Comparison of ENCODE assay signal across 27 cellular contexts in the genomic region with DNA sequence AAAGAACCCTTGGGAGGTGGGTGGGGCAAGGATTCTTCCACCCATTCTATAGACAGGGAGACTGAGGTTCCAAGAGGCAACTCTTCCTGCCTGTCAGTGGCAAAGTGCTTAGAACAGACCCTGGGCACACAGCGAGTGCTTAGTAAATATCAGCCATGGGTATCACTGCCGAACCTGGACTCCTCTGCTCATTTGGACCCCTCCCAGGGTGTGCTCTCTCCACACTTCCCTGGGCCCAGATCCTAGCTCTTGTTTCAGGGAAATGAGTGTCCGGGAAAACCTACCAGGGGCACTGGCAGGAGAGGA.
"Had no signal": no experiment of that assay in that cellular context is flagged by ENCODE, and none has a peak within 500 bp of the region (broad histone marks: within the 10 kb centered on the region; RNA-seq: fewer than 3 reads in every experiment).

No MANE protein-coding gene starts in this region.

- H3K27me3 Mint-ChIP-seq: activated B cell treated with CpG ODN at 0.5 μM for 24 hours; activated naive CD4-positive, alpha-beta T cell treated with anti-CD3 and anti-CD28 coated beads, Interleukin-2, amount 10 ng/mL, durations not matched to agents 7 days and 5 days; activated naive CD8-positive, alpha-beta T cell treated with anti-CD3 and anti-CD28 coated beads, Interleukin-2, amount 10 ng/mL, durations not matched to agents 7 days and 5 days; activated T-cell treated with anti-CD3 and anti-CD28 coated beads, Interleukin-2, amount 50 U/mL, for 24 hours; dendritic cell treated with granulocyte-macrophage colony-stimulating factor and Interleukin-4, amounts not matched to agents 40 ng/mL and 50 ng/mL, for 4 days had no signal

- H3K27ac Mint-ChIP-seq: activated B cell treated with CpG ODN at 0.5 μM for 24 hours; activated naive CD4-positive, alpha-beta T cell treated with anti-CD3 and anti-CD28 coated beads, Interleukin-2, amount 10 ng/mL, durations not matched to agents 7 days and 5 days; activated naive CD8-positive, alpha-beta T cell treated with anti-CD3 and anti-CD28 coated beads, Interleukin-2, amount 10 ng/mL, durations not matched to agents 7 days and 5 days; activated T-cell treated with anti-CD3 and anti-CD28 coated beads, Interleukin-2, amount 50 U/mL, for 24 hours; dendritic cell treated with granulocyte-macrophage colony-stimulating factor and Interleukin-4, amounts not matched to agents 40 ng/mL and 50 ng/mL, for 4 days; naive thymus-derived CD8-positive, alpha-beta T cell; T-helper 2 cell treated with Interferon-gamma antibody and Interleukin-4, amounts not matched to agents 5 μg/mL and 100 μg/mL, for 36 hours had no signal

- H3K36me3 Mint-ChIP-seq: activated naive CD4-positive, alpha-beta T cell treated with anti-CD3 and anti-CD28 coated beads, Interleukin-2, amount 10 ng/mL, durations not matched to agents 7 days and 5 days; activated naive CD8-positive, alpha-beta T cell treated with anti-CD3 and anti-CD28 coated beads, Interleukin-2, amount 10 ng/mL, durations not matched to agents 7 days and 5 days; naive thymus-derived CD8-positive, alpha-beta T cell had no signal

- H3K27ac ChIP-seq: epithelial cell of prostate, gastrocnemius medialis, pancreas, thoracic aorta, upper lobe of left lung had no signal

- H3K4me1 Mint-ChIP-seq: activated B cell treated with CpG ODN at 0.5 μM for 24 hours; activated naive CD4-positive, alpha-beta T cell treated with anti-CD3 and anti-CD28 coated beads, Interleukin-2, amount 10 ng/mL, durations not matched to agents 7 days and 5 days; activated naive CD8-positive, alpha-beta T cell treated with anti-CD3 and anti-CD28 coated beads, Interleukin-2, amount 10 ng/mL, durations not matched to agents 7 days and 5 days; naive thymus-derived CD8-positive, alpha-beta T cell had no signal

- H3K4me1 ChIP-seq: gastrocnemius medialis, pancreas, upper lobe of left lung had no signal

- H3K27me3 ChIP-seq: gastrocnemius medialis, pancreas, upper lobe of left lung had no signal

- H3K36me3 ChIP-seq: gastrocnemius medialis, pancreas, thoracic aorta, upper lobe of left lung had no signal

- H3K4me3 Mint-ChIP-seq: activated B cell treated with CpG ODN at 0.5 μM for 24 hours; activated naive CD4-positive, alpha-beta T cell treated with anti-CD3 and anti-CD28 coated beads, Interleukin-2, amount 10 ng/mL, durations not matched to agents 7 days and 5 days; activated naive CD8-positive, alpha-beta T cell treated with anti-CD3 and anti-CD28 coated beads, Interleukin-2, amount 10 ng/mL, durations not matched to agents 7 days and 5 days; activated T-cell treated with anti-CD3 and anti-CD28 coated beads, Interleukin-2, amount 50 U/mL, for 24 hours; dendritic cell treated with granulocyte-macrophage colony-stimulating factor and Interleukin-4, amounts not matched to agents 40 ng/mL and 50 ng/mL, for 4 days; naive thymus-derived CD8-positive, alpha-beta T cell; neural crest cell; T-helper 2 cell treated with Interferon-gamma antibody and Interleukin-4, amounts not matched to agents 5 μg/mL and 100 μg/mL, for 36 hours had no signal

- DNase-seq: activated B cell treated with CpG ODN at 0.5 μM for 24 hours; activated CD4-positive, alpha-beta T cell treated with anti-CD3 and anti-CD28 coated beads, Interleukin-2, amount 50 U/mL, for 4 hours; activated CD8-positive, alpha-beta memory T cell treated with anti-CD3 and anti-CD28 coated beads, Interleukin-2, amount 50 U/mL, for 48 hours; activated gamma-delta T cell; activated naive CD4-positive, alpha-beta T cell treated with anti-CD3 and anti-CD28 coated beads, Interleukin-2, amount 10 ng/mL, durations not matched to agents 7 days and 5 days; activated naive CD8-positive, alpha-beta T cell treated with anti-CD3 and anti-CD28 coated beads, Interleukin-2, amount 10 ng/mL, durations not matched to agents 7 days and 5 days; activated T-cell treated with anti-CD3 and anti-CD28 coated beads, Interleukin-2, amount 50 U/mL, for 24 hours; caudate nucleus; effector CD8-positive, alpha-beta T cell; gastrocnemius medialis; glutamatergic neuron; left ventricle myocardium superior; mammary epithelial cell; midbrain; naive thymus-derived CD8-positive, alpha-beta T cell; nucleus accumbens; pancreas; right cardiac atrium; stimulated activated CD4-positive, alpha-beta T cell treated with anti-CD3 and anti-CD28 coated beads, Interleukin-2, amount 100 ng/mL, for 48 hours; stimulated activated naive CD8-positive, alpha-beta T cell treated with anti-CD3 and anti-CD28 coated beads, Interleukin-15, Interleukin-2, amounts not matched to agents 100 U/mL and 50 U/mL, for 24 hours; T-helper 1 cell had no signal

- H3K9me3 ChIP-seq: gastrocnemius medialis, pancreas, thoracic aorta, upper lobe of left lung had no signal

- ATAC-seq: gastrocnemius medialis; left ventricle myocardium superior; naive thymus-derived CD8-positive, alpha-beta T cell; pancreas; right cardiac atrium; stimulated activated naive CD8-positive, alpha-beta T cell treated with anti-CD3 and anti-CD28 coated beads, Interleukin-15, Interleukin-2, amounts not matched to agents 100 U/mL and 50 U/mL, for 24 hours had no signal

- H3K4me3 ChIP-seq: gastrocnemius medialis, pancreas, thoracic aorta, upper lobe of left lung had no signal

- H3K9me3 Mint-ChIP-seq: activated B cell treated with CpG ODN at 0.5 μM for 24 hours; activated naive CD4-positive, alpha-beta T cell treated with anti-CD3 and anti-CD28 coated beads, Interleukin-2, amount 10 ng/mL, durations not matched to agents 7 days and 5 days; activated naive CD8-positive, alpha-beta T cell treated with anti-CD3 and anti-CD28 coated beads, Interleukin-2, amount 10 ng/mL, durations not matched to agents 7 days and 5 days; activated T-cell treated with anti-CD3 and anti-CD28 coated beads, Interleukin-2, amount 50 U/mL, for 24 hours; dendritic cell treated with granulocyte-macrophage colony-stimulating factor and Interleukin-4, amounts not matched to agents 40 ng/mL and 50 ng/mL, for 4 days; T-helper 2 cell treated with Interferon-gamma antibody and Interleukin-4, amounts not matched to agents 5 μg/mL and 100 μg/mL, for 36 hours had no signal
